ENCODE assay signal across 10 cellular contexts in genomic region chr19:6772866-6773322, GRCh38. TPM values are rescaled to one million over a fixed set of nuclear protein-coding genes. Genes with fewer than 3 reads are reported as not detected.
DNase-seq lines count a peak whose midpoint lies in the region; ATAC-seq and TF ChIP-seq lines count a peak whose summit lies in the region.
"Had no signal": no experiment of that assay in that cellular context is flagged by ENCODE, and none has a peak within 500 bp of the region (broad histone marks: within the 10 kb centered on the region; RNA-seq: fewer than 3 reads in every experiment).

No MANE protein-coding gene starts in this region.

- peaks cover 65% of the 10 kb centered on the region for H3K4me1 Mint-ChIP-seq in activated CD4-positive, alpha-beta T cell treated with anti-CD3 and anti-CD28 coated beads, Interleukin-2, amount 10 ng/mL, durations not matched to agents 7 days and 5 days
- H3K4me1 Mint-ChIP-seq: neural crest cell had no signal

- DNase-seq in activated CD4-positive, alpha-beta T cell treated with anti-CD3 and anti-CD28 coated beads, Interleukin-2, amount 10 ng/mL, durations not matched to agents 7 days and 5 days: no peak
- no peak for DNase-seq in activated CD4-positive, alpha-beta T cell treated with anti-CD3 and anti-CD28 coated beads for 1 hour
- no peak for DNase-seq in substantia nigra (lab: John Stamatoyannopoulos, UW)
- DNase-seq in hepatocyte (ENCODE audit: low spot score): no peak
- DNase-seq in glomerular visceral epithelial cell (ENCODE audit: extremely low spot score): no peak

- peaks cover 22% of the 10 kb centered on the region for H3K4me1 ChIP-seq in Loucy (ENCODE audit: insufficient read depth, low read length, poor library complexity, severe bottlenecking)
- H3K4me1 ChIP-seq in gastroesophageal sphincter: peaks cover 0 to 2% (median 0%) of the 10 kb centered on the region in 3 donors
- no peaks in the 10 kb centered on the region for H3K4me1 ChIP-seq in hepatocyte (ENCODE audit: insufficient read depth)

- H3K9ac ChIP-seq in Loucy (ENCODE audit: low read depth, low read length, poor library complexity, severe bottlenecking): peak overlapping the region; percentile 96

- peaks cover 10% of the 10 kb centered on the region; the same call in 1 of the 2 replicates for H3F3A ChIP-seq in Loucy (ENCODE audit: low read depth)

- H2AFZ ChIP-seq in Loucy (ENCODE audit: low read length) (no peak overlapping the region), hepatocyte (no peak overlapping the region)

- H3K4me3 ChIP-seq in Loucy (ENCODE audit: low read length, poor library complexity, severe bottlenecking) (peak overlapping the region; percentile 95), gastroesophageal sphincter (peak overlapping the region; percentile 6 to 47), hepatocyte (no peak overlapping the region)

- H3K9me2 ChIP-seq in Loucy (replicated peaks; ENCODE audit: low read depth, low read length): no peaks in the 10 kb centered on the region
- H3K9me2 ChIP-seq in hepatocyte (replicated peaks; ENCODE audit: insufficient read depth): no peaks in the 10 kb centered on the region

- peaks cover 51% of the 10 kb centered on the region for H3K79me2 ChIP-seq in Loucy (ENCODE audit: insufficient read depth, low read length)
- H3K79me2 ChIP-seq in hepatocyte: no peaks in the 10 kb centered on the region

- H3K9me3 ChIP-seq in Loucy (ENCODE audit: insufficient read depth, low read depth, low read length) (no peaks in the 10 kb centered on the region), gastroesophageal sphincter (no peaks in the 10 kb centered on the region), hepatocyte (ENCODE audit: low read depth) (no peaks in the 10 kb centered on the region)

- H3K36me3 Mint-ChIP-seq in activated CD4-positive, alpha-beta T cell treated with anti-CD3 and anti-CD28 coated beads, Interleukin-2, amount 10 ng/mL, durations not matched to agents 7 days and 5 days (ENCODE audit: low read depth): peaks cover 32% of the 10 kb centered on the region

- peak overlapping the region in 2 of 4 donors; percentile 7 to 53 for H3K27ac ChIP-seq in gastroesophageal sphincter
- peak overlapping the region; percentile 8 for H3K27ac ChIP-seq in substantia nigra (ENCODE audit: low read depth, low read length, poor library complexity, severe bottlenecking)
- no peak overlapping the region for H3K27ac ChIP-seq in hepatocyte

- peaks cover 11% of the 10 kb centered on the region for H3K9me3 Mint-ChIP-seq in activated CD4-positive, alpha-beta T cell treated with anti-CD3 and anti-CD28 coated beads, Interleukin-2, amount 10 ng/mL, durations not matched to agents 7 days and 5 days

- peak overlapping the region; percentile 92 for H3K27ac Mint-ChIP-seq in activated CD4-positive, alpha-beta T cell treated with anti-CD3 and anti-CD28 coated beads, Interleukin-2, amount 10 ng/mL, durations not matched to agents 7 days and 5 days

- ATAC-seq in gastroesophageal sphincter: no peak
- no peak; the same call in 2 of the 3 replicates for ATAC-seq in SK-N-SH treated with all-trans-retinoic acid at 6 μM for 48 hours

- peaks cover 8% of the 10 kb centered on the region; the same call in 1 of the 2 replicates for H3K36me3 ChIP-seq in Loucy (ENCODE audit: insufficient read depth, low read length)
- no peaks in the 10 kb centered on the region for H3K36me3 ChIP-seq in gastroesophageal sphincter
- H3K36me3 ChIP-seq in hepatocyte (replicated peaks; ENCODE audit: insufficient read depth, low read depth): no peaks in the 10 kb centered on the region

- H3K27me3 Mint-ChIP-seq in activated CD4-positive, alpha-beta T cell treated with anti-CD3 and anti-CD28 coated beads, Interleukin-2, amount 10 ng/mL, durations not matched to agents 7 days and 5 days: no peaks in the 10 kb centered on the region

- H3K27me3 ChIP-seq in Loucy (ENCODE audit: insufficient read depth, low read length, poor library complexity, severe bottlenecking) (no peaks in the 10 kb centered on the region), gastroesophageal sphincter (peaks cover 46% of the 10 kb centered on the region), hepatocyte (no peaks in the 10 kb centered on the region)

- POLR2A ChIA-PET in activated CD4-positive, alpha-beta T cell treated with anti-CD3 and anti-CD28 coated beads, Interleukin-2, amount 10 ng/mL, durations not matched to agents 7 days and 5 days (lab: Charles Lee): interaction anchor here (1.1 to 1.6 kb wide), 2 partner anchors 29 to 35 kb away, joined by 3 to 4 read pairs; no protein-coding TSS in a partner anchor

- no peak for TF ChIP-seq POLR2A in gastroesophageal sphincter (IDR thresholded peaks at IDR 0.05)

- TF ChIP-seq CTCF in Loucy (conservative IDR thresholded peaks at IDR 0.05; ENCODE audit: low read length) (no peak), gastroesophageal sphincter (IDR thresholded peaks at IDR 0.05) (no peak), hepatocyte (IDR thresholded peaks at IDR 0.05; ENCODE audit: poor library complexity) (no peak)

- peak overlapping the region; percentile 98 for H3K4me3 Mint-ChIP-seq in activated CD4-positive, alpha-beta T cell treated with anti-CD3 and anti-CD28 coated beads, Interleukin-2, amount 10 ng/mL, durations not matched to agents 7 days and 5 days
- H3K4me3 Mint-ChIP-seq: neural crest cell had no signal

- H3K4me2 ChIP-seq in Loucy (ENCODE audit: low read depth, low read length, poor library complexity, severe bottlenecking) (peak overlapping the region; percentile 75), hepatocyte (no peak overlapping the region)

- H4K20me1 ChIP-seq in Loucy (ENCODE audit: insufficient read depth, low read length, poor library complexity, severe bottlenecking) (peaks cover 46% of the 10 kb centered on the region), hepatocyte (ENCODE audit: insufficient read depth, poor library complexity, severe bottlenecking) (no peaks in the 10 kb centered on the region)

- WGBS in gastroesophageal sphincter (ENCODE audit: low coverage in 1 of 2), 2 donors: no CpG with 5 or more reads among the region's 14 CpGs
- 87% methylated on average over 14 of the region's 14 CpGs for WGBS in hepatocyte (ENCODE audit: low lambda C conversion rate, missing lambda C conversion rate)

- TF ChIP-seq EP300 in gastroesophageal sphincter (IDR thresholded peaks at IDR 0.05): no peak

- CTCF ChIA-PET in activated CD4-positive, alpha-beta T cell treated with anti-CD3 and anti-CD28 coated beads, Interleukin-2, amount 10 ng/mL, durations not matched to agents 7 days and 5 days (lab: Charles Lee): interaction anchor here (0.7 to 4.3 kb wide), 20 partner anchors 9 to 473 kb away, joined by 3 to 26 read pairs (median 3); partner anchors contain the start of gene DENND1C

TF ChIP-seq in SK-N-SH treated with all-trans-retinoic acid at 6 μM for 48 hours, 23 proteins besides CTCF, POLR2A, EP300 and RAD21:
- TF ChIP-seq TCF4 (CRISPR knock-in tag; IDR thresholded peaks at IDR 0.05; ENCODE audit: borderline replicate concordance) (no peak), PPARA (CRISPR knock-in tag; IDR thresholded peaks at IDR 0.05; ENCODE audit: borderline replicate concordance) (no peak)

RNA-seq across cellular contexts. Expression of gene VAV1, which starts 0.4 kb away (rescaled TPM):
- 100 to 1,000 TPM; 123 to 132 TPM for total RNA-seq in activated CD4-positive, alpha-beta T cell treated with anti-CD3 and anti-CD28 coated beads, Interleukin-2, amount 10 ng/mL, durations not matched to agents 7 days and 5 days
- total RNA-seq in gastroesophageal sphincter (1 to 10 TPM; 2.3 to 7.8 (median 5.7) TPM), hepatocyte (0.23 and 0.32 TPM in 2 replicates)
- not detected in 2 replicates for polyA plus RNA-seq in hepatocyte
- total RNA-seq: glomerular endothelial cell, neural crest cell had no signal

RNA-seq across cellular contexts. Expression of gene SH2D3A, which starts 5.7 kb away (rescaled TPM):
- 10 to 100 TPM; 31.5 to 35.2 TPM for total RNA-seq in activated CD4-positive, alpha-beta T cell treated with anti-CD3 and anti-CD28 coated beads, Interleukin-2, amount 10 ng/mL, durations not matched to agents 7 days and 5 days
- 1 to 10 TPM in 2 of 4 donors, under 1 TPM in 1, not detected in 1; 0.78 to 5.8 (median 1.7) TPM for total RNA-seq in gastroesophageal sphincter
- 14.8 and 18.9 TPM in 2 replicates for total RNA-seq in hepatocyte
- polyA plus RNA-seq in hepatocyte: 19.6 and 26.0 TPM in 2 replicates
- total RNA-seq: neural crest cell had no signal

RNA-seq across cellular contexts. Expression of gene TRIP10, which starts 33.4 kb away (rescaled TPM):
- 10 to 100 TPM; 11.1 to 11.2 TPM for total RNA-seq in activated CD4-positive, alpha-beta T cell treated with anti-CD3 and anti-CD28 coated beads, Interleukin-2, amount 10 ng/mL, durations not matched to agents 7 days and 5 days
- total RNA-seq in gastroesophageal sphincter: 100 to 1,000 TPM in 3 of 4 donors, 10 to 100 TPM in 1; 94.1 to 129 (median 104) TPM
- total RNA-seq in hepatocyte: 48.8 and 50.5 TPM in 2 replicates
- polyA plus RNA-seq in hepatocyte: 79.5 and 85.7 TPM in 2 replicates

RNA-seq across cellular contexts. Expression of gene GPR108, which starts 35.5 kb away (rescaled TPM):
- total RNA-seq in activated CD4-positive, alpha-beta T cell treated with anti-CD3 and anti-CD28 coated beads, Interleukin-2, amount 10 ng/mL, durations not matched to agents 7 days and 5 days: 10 to 100 TPM; 64.6 TPM
- total RNA-seq in gastroesophageal sphincter (10 to 100 TPM; 44.0 to 68.8 (median 60.1) TPM), hepatocyte (59.0 and 66.6 TPM in 2 replicates)
- 120 TPM in 2 replicates for polyA plus RNA-seq in hepatocyte

RNA-seq across cellular contexts. Expression of gene C3, which starts 52.4 kb away (rescaled TPM):
- not detected for total RNA-seq in activated CD4-positive, alpha-beta T cell treated with anti-CD3 and anti-CD28 coated beads, Interleukin-2, amount 10 ng/mL, durations not matched to agents 7 days and 5 days
- total RNA-seq in gastroesophageal sphincter: 100 to 1,000 TPM; 246 to 757 (median 594) TPM
- total RNA-seq in hepatocyte: 563 and 814 TPM in 2 replicates
- 493 and 556 TPM in 2 replicates for polyA plus RNA-seq in hepatocyte

Comparison
In these comparisons a context has a peak if more than half of its experiments do, and no peak if none do; other contexts are left out.
1. RNA of gene VAV1, which starts 0.4 kb away (total RNA-seq): 123 to 132 TPM in activated CD4-positive, alpha-beta T cell treated with anti-CD3 and anti-CD28 coated beads, Interleukin-2, amount 10 ng/mL, durations not matched to agents 7 days and 5 days; 2.3 to 7.8 TPM in gastroesophageal sphincter and 0.23 to 0.32 TPM in hepatocyte; every median in the first group is over 10 times any median in the second.